In genomic region chr3:194333212-194333980, GRCh38 we compare ENCODE assay signal across 8 cellular contexts. TPM values are rescaled to one million over a fixed set of nuclear protein-coding genes. Genes with fewer than 3 reads are reported as not detected.
DNase-seq lines count a peak whose midpoint lies in the region; ATAC-seq and TF ChIP-seq lines count a peak whose summit lies in the region.

No MANE protein-coding gene starts in this region.

- WGBS in right cardiac atrium = 2% methylated on average over 69 of the region's 69 CpGs
- WGBS in sigmoid colon, 2 donors = 1 to 4% methylated on average over 69 of the region's 69 CpGs

- peak overlapping the region; percentile 44; the same call in 1 of the 2 replicates for H2AFZ ChIP-seq in OCI-LY7 (ENCODE audit: low read length)

- no peak overlapping the region for H3K27ac ChIP-seq in OCI-LY7 (ENCODE audit: low read depth, low read length, poor library complexity, severe bottlenecking)
- H3K27ac ChIP-seq in right cardiac atrium (ENCODE audit: low read length) = no peak overlapping the region
- H3K27ac ChIP-seq in sigmoid colon = no peak overlapping the region

- POLR2A ChIA-PET in OCI-LY7 (lab: Charles Lee) = interaction anchor here (0.6 kb wide), 1 partner anchor 166 kb away, joined by 5 read pairs; no protein-coding TSS in a partner anchor

- no peaks in the 10 kb centered on the region for H3K9me3 Mint-ChIP-seq in activated naive CD8-positive, alpha-beta T cell (ENCODE audit: low read depth)

- H3K4me1 Mint-ChIP-seq in activated naive CD8-positive, alpha-beta T cell (ENCODE audit: low read depth) = peaks cover 5% of the 10 kb centered on the region

- DNase-seq in GM06990 (ENCODE audit: extremely low read depth, insufficient read length) (peak; percentile 83), OCI-LY7 (ENCODE audit: low spot score) (peak; percentile 78), right cardiac atrium (peak; percentile 87 to 95 (median 95)), sigmoid colon (peak; percentile 90), NCI-H446 treated with DMSO at 0.1 percent for 48 hours (lab: John Stamatoyannopoulos, UW) (no peak), DMS 273 treated with DMSO at 0.1 percent for 48 hours (lab: John Stamatoyannopoulos, UW) (no peak)

- peak; percentile 88 for ATAC-seq in HG02571 (IDR thresholded peaks at IDR 0.05; ENCODE audit: unreplicated experiment)
- ATAC-seq in right cardiac atrium = peak; percentile 91 to 92

- peaks cover 2% of the 10 kb centered on the region; the same call in 1 of the 2 replicates for H3K27me3 ChIP-seq in GM06990 (replicated peaks; ENCODE audit: control insufficient read depth, insufficient read depth, low read length)
- H3K27me3 ChIP-seq in right cardiac atrium (ENCODE audit: control insufficient read depth, insufficient read depth) = no peaks in the 10 kb centered on the region
- peaks cover 0 to 14% (median 0%) of the 10 kb centered on the region in 3 donors for H3K27me3 ChIP-seq in sigmoid colon

- H3K4me3 ChIP-seq in GM06990 (replicated peaks; ENCODE audit: low read depth, low read length) (peak overlapping the region; percentile 52), OCI-LY7 (ENCODE audit: low read depth, low read length, poor library complexity, severe bottlenecking) (peak overlapping the region; percentile 44), right cardiac atrium (ENCODE audit: low read length) (peak overlapping the region; percentile 44), sigmoid colon (peak overlapping the region; percentile 11 to 48 (median 39))

- BruUV-seq in OCI-LY7 (replicated peaks; lab: Mats Ljungman, UMichigan) = no TSS peak

- TF ChIP-seq CTCF in GM06990 (IDR thresholded peaks at IDR 0.05; ENCODE audit: insufficient read depth, low read length, poor library complexity, severe bottlenecking) (peak; percentile 99), OCI-LY7 (conservative IDR thresholded peaks at IDR 0.05; ENCODE audit: low read length) (peak; percentile 98), sigmoid colon (IDR thresholded peaks at IDR 0.05) (peak; percentile 96 to 99 (median 98))

- H3K4me2 ChIP-seq in OCI-LY7 (ENCODE audit: low read length) = peak overlapping the region; percentile 66

- H3K36me3 ChIP-seq in GM06990 (ENCODE audit: control insufficient read depth, insufficient read depth, low read length) (no peaks in the 10 kb centered on the region), OCI-LY7 (ENCODE audit: insufficient read depth, low read length) (no peaks in the 10 kb centered on the region), sigmoid colon (no peaks in the 10 kb centered on the region)

- CTCF ChIA-PET in OCI-LY7 (lab: Charles Lee; ENCODE audit: unreplicated experiment) = interaction anchor here (1.0 kb wide), 1 partner anchor 70 kb away, joined by 3 read pairs; no protein-coding TSS in a partner anchor

- peaks cover 6% of the 10 kb centered on the region for H3K27me3 Mint-ChIP-seq in activated naive CD8-positive, alpha-beta T cell

- no peaks in the 10 kb centered on the region for H3K79me2 ChIP-seq in OCI-LY7 (ENCODE audit: insufficient read depth, low read depth, low read length)

- H3K4me3 Mint-ChIP-seq in activated naive CD8-positive, alpha-beta T cell = peak overlapping the region; percentile 63

- H3K9me3 ChIP-seq in OCI-LY7 (ENCODE audit: low read length) (no peaks in the 10 kb centered on the region), right cardiac atrium (ENCODE audit: control insufficient read depth, low read length) (no peaks in the 10 kb centered on the region), sigmoid colon (no peaks in the 10 kb centered on the region)

- no peaks in the 10 kb centered on the region for H3K9me2 ChIP-seq in OCI-LY7 (ENCODE audit: insufficient read depth, low read length)

- TF ChIP-seq EP300 in sigmoid colon (IDR thresholded peaks at IDR 0.05) = no peak

- no peak for TF ChIP-seq POLR2A in sigmoid colon (IDR thresholded peaks at IDR 0.05)

- no peaks in the 10 kb centered on the region for H4K20me1 ChIP-seq in OCI-LY7 (ENCODE audit: insufficient read depth, low read length)

- intact Hi-C loops in OCI-LY7 (cut with micrococcal nuclease; ENCODE audit: unreplicated experiment) (loop anchor here (5.0 kb wide), 2 partner anchors 239 to 259 kb away; no protein-coding TSS in a partner anchor), right cardiac atrium (cut with DNase I) (loop anchor here in 3 of 4 donors (2.0 to 10.0 kb wide), 4 partner anchors 71 to 261 kb away; no protein-coding TSS in a partner anchor), sigmoid colon (cut with DNase I) (loop anchor here (1.0 to 10.0 kb wide), 2 partner anchors 71 to 261 kb away; no protein-coding TSS in a partner anchor)

- H3K27ac Mint-ChIP-seq in activated naive CD8-positive, alpha-beta T cell = no peak overlapping the region

- no peaks in the 10 kb centered on the region for H3K36me3 Mint-ChIP-seq in activated naive CD8-positive, alpha-beta T cell

- no peaks in the 10 kb centered on the region for H3K4me1 ChIP-seq in OCI-LY7 (ENCODE audit: insufficient read depth, low read length, poor library complexity, severe bottlenecking)
- peaks cover 2% of the 10 kb centered on the region for H3K4me1 ChIP-seq in right cardiac atrium (ENCODE audit: control insufficient read depth, insufficient read depth, low read length)
- peaks cover 0 to 21% (median 11%) of the 10 kb centered on the region in 4 donors for H3K4me1 ChIP-seq in sigmoid colon

RNA-seq across cellular contexts. Expression of gene CPN2, which starts 17.7 kb away (rescaled TPM):
- not detected in 2 replicates for total RNA-seq in OCI-LY7 (2014; rRNA removed; shearing (Covaris generic))
- total RNA-seq in OCI-LY7 (2022) (not detected in 2 replicates), right cardiac atrium (not detected), sigmoid colon (not detected)
- polyA plus RNA-seq in right cardiac atrium (0.07 TPM), sigmoid colon (under 1 TPM in 1 of 3 donors, not detected in 2; 0.01 TPM)

RNA-seq across cellular contexts. Expression of gene LRRC15, which starts 36.1 kb away (rescaled TPM):
- not detected in 2 replicates for total RNA-seq in OCI-LY7 (2014; rRNA removed; shearing (Covaris generic))
- total RNA-seq in OCI-LY7 (2022) (not detected in 2 replicates), right cardiac atrium (under 1 TPM in 3 of 4 donors, not detected in 1; 0.03 to 0.06 (median 0.06) TPM), sigmoid colon (under 1 TPM in 2 of 4 donors, not detected in 2; under 0.01 TPM)
- polyA plus RNA-seq in right cardiac atrium (0.07 TPM), sigmoid colon (under 1 TPM; under 0.01 to 0.23 (median 0.20) TPM)

Comparison
In these comparisons a context has a peak if more than half of its experiments do, and no peak if none do; other contexts are left out.
1. DNase-seq: peak in GM06990 (single experiment), OCI-LY7 (single experiment), right cardiac atrium (3 of 3) and sigmoid colon (single experiment); none in NCI-H446 treated with DMSO at 0.1 percent for 48 hours (single experiment) and DMS 273 treated with DMSO at 0.1 percent for 48 hours (single experiment).
2. Peak in every context shown above with its lines, with median percentiles within 50 percentile points of each other: H3K4me3 ChIP-seq and CTCF ChIP-seq.